1 cellular context compared by ENCODE assay signal in the genomic region with DNA sequence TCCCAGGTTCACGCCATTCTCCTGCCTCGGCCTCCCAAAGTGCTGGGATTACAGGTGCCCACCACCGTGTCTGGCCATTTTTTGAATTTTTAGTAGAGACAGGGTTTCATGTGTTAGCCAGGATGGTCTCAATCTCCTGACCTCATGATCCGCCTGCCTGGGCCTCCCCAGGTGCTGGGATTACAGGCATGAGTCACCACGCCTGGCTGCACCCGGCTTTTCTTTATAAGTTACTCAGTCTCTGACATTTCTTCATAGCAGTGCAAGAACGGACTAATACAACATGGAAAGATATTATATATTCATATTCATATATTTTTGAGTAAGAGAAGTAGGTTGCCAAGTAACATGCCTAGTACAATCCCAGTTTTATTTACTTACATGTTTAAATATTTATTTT.
TF ChIP-seq lines count a peak whose summit lies in the region.

No MANE protein-coding gene starts in this region.

TF ChIP-seq in GM23338, 12 proteins besides CTCF, POLR2A, EP300 and RAD21 (continued from another document):
- TF ChIP-seq, protein P1, sequence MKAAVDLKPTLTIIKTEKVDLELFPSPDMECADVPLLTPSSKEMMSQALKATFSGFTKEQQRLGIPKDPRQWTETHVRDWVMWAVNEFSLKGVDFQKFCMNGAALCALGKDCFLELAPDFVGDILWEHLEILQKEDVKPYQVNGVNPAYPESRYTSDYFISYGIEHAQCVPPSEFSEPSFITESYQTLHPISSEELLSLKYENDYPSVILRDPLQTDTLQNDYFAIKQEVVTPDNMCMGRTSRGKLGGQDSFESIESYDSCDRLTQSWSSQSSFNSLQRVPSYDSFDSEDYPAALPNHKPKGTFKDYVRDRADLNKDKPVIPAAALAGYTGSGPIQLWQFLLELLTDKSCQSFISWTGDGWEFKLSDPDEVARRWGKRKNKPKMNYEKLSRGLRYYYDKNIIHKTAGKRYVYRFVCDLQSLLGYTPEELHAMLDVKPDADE (IDR thresholded peaks at IDR 0.05) = no peak
- TF ChIP-seq JUNB (IDR thresholded peaks at IDR 0.05; ENCODE audit: unreplicated experiment) = no peak
- TF ChIP-seq STAT1 (IDR thresholded peaks at IDR 0.05; ENCODE audit: unreplicated experiment) = no peak
- no peak for TF ChIP-seq ZNF331 (CRISPR knock-in tag; IDR thresholded peaks at IDR 0.05; ENCODE audit: low read depth)
- TF ChIP-seq EZH2phosphoT487 (IDR thresholded peaks at IDR 0.05; ENCODE audit: unreplicated experiment) = no peak
- TF ChIP-seq CREB1 (CRISPR knock-in tag; IDR thresholded peaks at IDR 0.05; ENCODE audit: low read depth) = no peak
- TF ChIP-seq POLR2AphosphoS5 (IDR thresholded peaks at IDR 0.05; ENCODE audit: low read depth) = no peak
- TF ChIP-seq, protein P2, sequence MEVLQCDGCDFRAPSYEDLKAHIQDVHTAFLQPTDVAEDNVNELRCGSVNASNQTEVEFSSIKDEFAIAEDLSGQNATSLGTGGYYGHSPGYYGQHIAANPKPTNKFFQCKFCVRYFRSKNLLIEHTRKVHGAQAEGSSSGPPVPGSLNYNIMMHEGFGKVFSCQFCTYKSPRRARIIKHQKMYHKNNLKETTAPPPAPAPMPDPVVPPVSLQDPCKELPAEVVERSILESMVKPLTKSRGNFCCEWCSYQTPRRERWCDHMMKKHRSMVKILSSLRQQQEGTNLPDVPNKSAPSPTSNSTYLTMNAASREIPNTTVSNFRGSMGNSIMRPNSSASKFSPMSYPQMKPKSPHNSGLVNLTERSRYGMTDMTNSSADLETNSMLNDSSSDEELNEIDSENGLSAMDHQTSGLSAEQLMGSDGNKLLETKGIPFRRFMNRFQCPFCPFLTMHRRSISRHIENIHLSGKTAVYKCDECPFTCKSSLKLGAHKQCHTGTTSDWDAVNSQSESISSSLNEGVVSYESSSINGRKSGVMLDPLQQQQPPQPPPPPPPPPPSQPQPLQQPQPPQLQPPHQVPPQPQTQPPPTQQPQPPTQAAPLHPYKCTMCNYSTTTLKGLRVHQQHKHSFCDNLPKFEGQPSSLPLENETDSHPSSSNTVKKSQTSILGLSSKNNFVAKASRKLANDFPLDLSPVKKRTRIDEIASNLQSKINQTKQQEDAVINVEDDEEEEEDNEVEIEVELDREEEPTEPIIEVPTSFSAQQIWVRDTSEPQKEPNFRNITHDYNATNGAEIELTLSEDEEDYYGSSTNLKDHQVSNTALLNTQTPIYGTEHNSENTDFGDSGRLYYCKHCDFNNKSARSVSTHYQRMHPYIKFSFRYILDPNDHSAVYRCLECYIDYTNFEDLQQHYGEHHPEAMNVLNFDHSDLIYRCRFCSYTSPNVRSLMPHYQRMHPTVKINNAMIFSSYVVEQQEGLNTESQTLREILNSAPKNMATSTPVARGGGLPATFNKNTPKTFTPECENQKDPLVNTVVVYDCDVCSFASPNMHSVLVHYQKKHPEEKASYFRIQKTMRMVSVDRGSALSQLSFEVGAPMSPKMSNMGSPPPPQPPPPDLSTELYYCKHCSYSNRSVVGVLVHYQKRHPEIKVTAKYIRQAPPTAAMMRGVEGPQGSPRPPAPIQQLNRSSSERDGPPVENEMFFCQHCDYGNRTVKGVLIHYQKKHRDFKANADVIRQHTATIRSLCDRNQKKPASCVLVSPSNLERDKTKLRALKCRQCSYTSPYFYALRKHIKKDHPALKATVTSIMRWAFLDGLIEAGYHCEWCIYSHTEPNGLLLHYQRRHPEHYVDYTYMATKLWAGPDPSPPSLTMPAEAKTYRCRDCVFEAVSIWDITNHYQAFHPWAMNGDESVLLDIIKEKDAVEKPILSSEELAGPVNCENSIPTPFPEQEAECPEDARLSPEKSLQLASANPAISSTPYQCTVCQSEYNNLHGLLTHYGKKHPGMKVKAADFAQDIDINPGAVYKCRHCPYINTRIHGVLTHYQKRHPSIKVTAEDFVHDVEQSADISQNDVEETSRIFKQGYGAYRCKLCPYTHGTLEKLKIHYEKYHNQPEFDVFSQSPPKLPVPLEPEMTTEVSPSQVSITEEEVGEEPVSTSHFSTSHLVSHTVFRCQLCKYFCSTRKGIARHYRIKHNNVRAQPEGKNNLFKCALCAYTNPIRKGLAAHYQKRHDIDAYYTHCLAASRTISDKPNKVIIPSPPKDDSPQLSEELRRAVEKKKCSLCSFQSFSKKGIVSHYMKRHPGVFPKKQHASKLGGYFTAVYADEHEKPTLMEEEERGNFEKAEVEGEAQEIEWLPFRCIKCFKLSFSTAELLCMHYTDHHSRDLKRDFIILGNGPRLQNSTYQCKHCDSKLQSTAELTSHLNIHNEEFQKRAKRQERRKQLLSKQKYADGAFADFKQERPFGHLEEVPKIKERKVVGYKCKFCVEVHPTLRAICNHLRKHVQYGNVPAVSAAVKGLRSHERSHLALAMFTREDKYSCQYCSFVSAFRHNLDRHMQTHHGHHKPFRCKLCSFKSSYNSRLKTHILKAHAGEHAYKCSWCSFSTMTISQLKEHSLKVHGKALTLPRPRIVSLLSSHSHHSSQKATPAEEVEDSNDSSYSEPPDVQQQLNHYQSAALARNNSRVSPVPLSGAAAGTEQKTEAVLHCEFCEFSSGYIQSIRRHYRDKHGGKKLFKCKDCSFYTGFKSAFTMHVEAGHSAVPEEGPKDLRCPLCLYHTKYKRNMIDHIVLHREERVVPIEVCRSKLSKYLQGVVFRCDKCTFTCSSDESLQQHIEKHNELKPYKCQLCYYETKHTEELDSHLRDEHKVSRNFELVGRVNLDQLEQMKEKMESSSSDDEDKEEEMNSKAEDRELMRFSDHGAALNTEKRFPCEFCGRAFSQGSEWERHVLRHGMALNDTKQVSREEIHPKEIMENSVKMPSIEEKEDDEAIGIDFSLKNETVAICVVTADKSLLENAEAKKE (CRISPR knock-in tag; IDR thresholded peaks at IDR 0.05) = no peak
- no peak for TF ChIP-seq EZH2 (IDR thresholded peaks at IDR 0.05; ENCODE audit: low read depth, unreplicated experiment)
